ENCODE assay signal across 8 cellular contexts in the genomic region with DNA sequence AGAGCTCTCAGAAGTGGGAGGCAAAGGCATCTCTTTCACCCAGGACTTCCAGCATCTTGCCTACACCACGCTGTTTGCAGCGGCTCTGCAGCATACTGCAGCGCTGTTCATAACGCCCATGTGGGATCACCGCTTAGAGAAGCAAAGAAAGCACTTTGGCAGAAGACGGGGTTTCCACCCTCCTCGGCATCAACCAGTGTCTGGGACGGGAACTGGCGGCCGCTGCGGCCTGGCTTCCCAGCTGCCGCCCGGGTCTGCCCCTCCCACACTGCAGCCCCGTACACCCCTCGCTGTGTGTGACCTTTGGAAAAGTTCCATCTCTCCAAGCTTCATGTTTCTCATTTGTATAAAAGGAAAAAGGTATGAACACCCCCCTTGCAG. TPM values are rescaled to one million over a fixed set of nuclear protein-coding genes. Genes with fewer than 3 reads are reported as not detected.
DNase-seq lines count a peak whose midpoint lies in the region; ATAC-seq and TF ChIP-seq lines count a peak whose summit lies in the region.

No MANE protein-coding gene starts in this region.

- H3K27me3 ChIP-seq in AG04450 (ENCODE audit: control insufficient read depth, insufficient read depth, low read length) (no peaks in the 10 kb centered on the region), upper lobe of right lung (no peaks in the 10 kb centered on the region)

- H3K4me3 ChIP-seq in AG04450 (ENCODE audit: low read depth, low read length) (peak overlapping the region; percentile 78), fibroblast of pulmonary artery (replicated peaks; ENCODE audit: low read depth, low read length) (peak overlapping the region; percentile 73), upper lobe of right lung (peak overlapping the region; percentile 63)

- ATAC-seq in GM19043 (IDR thresholded peaks at IDR 0.05; ENCODE audit: low read depth, unreplicated experiment) (peak; percentile 15), naive B cell (ENCODE audit: low read depth in 2 of 2) (peak; percentile 51 to 52), upper lobe of right lung (peak; percentile 51)
- peak; percentile 22 for ATAC-seq in activated T-helper 17 cell treated with anti-CD3 and anti-CD28 coated beads, Interleukin-2, amount 50 U/mL, for 72 hours (replicated peaks)

- no peaks in the 10 kb centered on the region for H3K9me3 ChIP-seq in AG04450 (ENCODE audit: control insufficient read depth, insufficient read depth, low read length)
- no peaks in the 10 kb centered on the region for H3K9me3 ChIP-seq in upper lobe of right lung

- H3K9me3 Mint-ChIP-seq in activated T-helper 17 cell treated with anti-CD3 and anti-CD28 coated beads, Interleukin-2, amount 50 U/mL, for 72 hours = no peaks in the 10 kb centered on the region
- H3K9me3 Mint-ChIP-seq in naive B cell = peaks cover 0 to 4% (median 0%) of the 10 kb centered on the region in 7 donors

- peaks cover 23% of the 10 kb centered on the region for H3K36me3 Mint-ChIP-seq in activated T-helper 17 cell treated with anti-CD3 and anti-CD28 coated beads, Interleukin-2, amount 50 U/mL, for 72 hours (ENCODE audit: low read depth)
- no peaks in the 10 kb centered on the region for H3K36me3 Mint-ChIP-seq in naive B cell

- peak overlapping the region; percentile 97 for H3K4me3 Mint-ChIP-seq in activated T-helper 17 cell treated with anti-CD3 and anti-CD28 coated beads, Interleukin-2, amount 50 U/mL, for 72 hours
- peak overlapping the region; percentile 93 to 100 (median 97) for H3K4me3 Mint-ChIP-seq in naive B cell

- TF ChIP-seq CTCF in AG04450 (IDR thresholded peaks at IDR 0.05; ENCODE audit: low read depth, low read length) (no peak), fibroblast of pulmonary artery (IDR thresholded peaks at IDR 0.05; ENCODE audit: low read length, missing control alignments) (no peak), upper lobe of right lung (IDR thresholded peaks at IDR 0.05) (no peak)

- peak overlapping the region; percentile 91 for H3K27ac Mint-ChIP-seq in activated T-helper 17 cell treated with anti-CD3 and anti-CD28 coated beads, Interleukin-2, amount 50 U/mL, for 72 hours
- peak overlapping the region; percentile 85 to 97 (median 95) for H3K27ac Mint-ChIP-seq in naive B cell

- no peak overlapping the region for H3K27ac ChIP-seq in AG04450 (ENCODE audit: low read depth, low read length)
- peak overlapping the region; percentile 90 for H3K27ac ChIP-seq in upper lobe of right lung

- CTCF ChIA-PET in AG04450 (lab: Charles Lee) = interaction anchor here (0.6 to 1.1 kb wide), 2 partner anchors 63 to 198 kb away, joined by 3 read pairs; no protein-coding TSS in a partner anchor

- intact Hi-C loops in upper lobe of right lung (cut with DNase I) = no loop called here

- no peaks in the 10 kb centered on the region for H3K27me3 Mint-ChIP-seq in activated T-helper 17 cell treated with anti-CD3 and anti-CD28 coated beads, Interleukin-2, amount 50 U/mL, for 72 hours
- no peaks in the 10 kb centered on the region for H3K27me3 Mint-ChIP-seq in naive B cell

- DNase-seq in AG04450 (ENCODE audit: low read depth, low spot score) = no peak
- peak; percentile 20 for DNase-seq in NCI-H510A (lab: John Stamatoyannopoulos, UW)
- peak; percentile 44 for DNase-seq in fibroblast of pulmonary artery (ENCODE audit: low read depth)
- peak; percentile 32 for DNase-seq in naive B cell
- peak; percentile 71 for DNase-seq in upper lobe of right lung
- DNase-seq in effector CD8-positive, alpha-beta T cell (lab: John Stamatoyannopoulos, UW) = no peak

- peaks cover 2% of the 10 kb centered on the region for H3K36me3 ChIP-seq in upper lobe of right lung

- peaks cover 23% of the 10 kb centered on the region for H3K4me1 Mint-ChIP-seq in activated T-helper 17 cell treated with anti-CD3 and anti-CD28 coated beads, Interleukin-2, amount 50 U/mL, for 72 hours
- peaks cover 44 to 53% (median 51%) of the 10 kb centered on the region in 3 donors for H3K4me1 Mint-ChIP-seq in naive B cell

- POLR2A ChIA-PET in AG04450 (lab: Yijun Ruan, JAX) = interaction anchor here (1.2 kb wide), 1 partner anchor 13 kb away, joined by 4 read pairs; a partner anchor contains a TSS

- H3K4me1 ChIP-seq in upper lobe of right lung = peaks cover 23% of the 10 kb centered on the region

RNA-seq across cellular contexts. Expression of a gene that starts 0.5 kb away (rescaled TPM):
- polyA plus RNA-seq in AG04450 (2011; rRNA removed) (4.9 and 8.0 TPM in 2 replicates), naive B cell (ENCODE audit: low read depth in 6 of 6) (10 to 100 TPM in 3 of 6 donors, 1 to 10 TPM in 3; 4.9 to 11.2 (median 9.9) TPM)
- polyA minus RNA-seq in AG04450 (2011; rRNA and poly(A)+ RNA removed) = 8.8 and 12.9 TPM in 2 replicates
- 10 to 100 TPM; 11.1 to 12.0 TPM for total RNA-seq in activated T-helper 17 cell treated with anti-CD3 and anti-CD28 coated beads, Interleukin-2, amount 50 U/mL, for 72 hours
- 13.7 TPM for total RNA-seq in upper lobe of right lung

RNA-seq across cellular contexts. Expression of a gene that starts 13.4 kb away (rescaled TPM):
- 10.2 and 12.0 TPM in 2 replicates for polyA plus RNA-seq in AG04450 (2011; rRNA removed)
- 8.6 and 9.0 TPM in 2 replicates for polyA minus RNA-seq in AG04450 (2011; rRNA and poly(A)+ RNA removed)
- 10 to 100 TPM; 34.6 to 47.1 TPM for total RNA-seq in activated T-helper 17 cell treated with anti-CD3 and anti-CD28 coated beads, Interleukin-2, amount 50 U/mL, for 72 hours
- polyA plus RNA-seq in naive B cell (ENCODE audit: low read depth in 6 of 6) = 10 to 100 TPM; 15.8 to 39.0 (median 19.8) TPM
- 14.8 TPM for total RNA-seq in upper lobe of right lung

RNA-seq across cellular contexts. Expression of a gene that starts 13.7 kb away (rescaled TPM):
- polyA plus RNA-seq in AG04450 (2011; rRNA removed) (124 and 132 TPM in 2 replicates), naive B cell (ENCODE audit: low read depth in 6 of 6) (100 to 1,000 TPM in 1 of 6 donors, 10 to 100 TPM in 5; 55.5 to 102 (median 80.5) TPM)
- polyA minus RNA-seq in AG04450 (2011; rRNA and poly(A)+ RNA removed) = 120 and 135 TPM in 2 replicates
- 100 to 1,000 TPM in 1 of 2 donors, 10 to 100 TPM in 1; 92.5 to 142 TPM for total RNA-seq in activated T-helper 17 cell treated with anti-CD3 and anti-CD28 coated beads, Interleukin-2, amount 50 U/mL, for 72 hours
- 120 TPM for total RNA-seq in upper lobe of right lung

RNA-seq across cellular contexts. Expression of a gene that starts 21.5 kb away (rescaled TPM):
- polyA plus RNA-seq in AG04450 (2011; rRNA removed) = 20.4 and 24.3 TPM in 2 replicates
- polyA minus RNA-seq in AG04450 (2011; rRNA and poly(A)+ RNA removed) = 13.2 and 13.9 TPM in 2 replicates
- 10 to 100 TPM; 28.1 to 47.5 TPM for total RNA-seq in activated T-helper 17 cell treated with anti-CD3 and anti-CD28 coated beads, Interleukin-2, amount 50 U/mL, for 72 hours
- 10 to 100 TPM; 28.4 to 49.1 (median 39.5) TPM for polyA plus RNA-seq in naive B cell (ENCODE audit: low read depth in 6 of 6)
- total RNA-seq in upper lobe of right lung = 15.5 TPM

Comparison
In these comparisons a context has a peak if more than half of its experiments do, and no peak if none do; other contexts are left out.
1. DNase-seq: peak in NCI-H510A (single experiment), fibroblast of pulmonary artery (single experiment), naive B cell (single experiment) and upper lobe of right lung (single experiment); none in AG04450 (single experiment) and effector CD8-positive, alpha-beta T cell (single experiment).
2. Peak in every context shown above with its lines, with median percentiles within 50 percentile points of each other: H3K4me3 ChIP-seq and ATAC-seq.